ENCODE assay signal across 28 cellular contexts in the genomic region with DNA sequence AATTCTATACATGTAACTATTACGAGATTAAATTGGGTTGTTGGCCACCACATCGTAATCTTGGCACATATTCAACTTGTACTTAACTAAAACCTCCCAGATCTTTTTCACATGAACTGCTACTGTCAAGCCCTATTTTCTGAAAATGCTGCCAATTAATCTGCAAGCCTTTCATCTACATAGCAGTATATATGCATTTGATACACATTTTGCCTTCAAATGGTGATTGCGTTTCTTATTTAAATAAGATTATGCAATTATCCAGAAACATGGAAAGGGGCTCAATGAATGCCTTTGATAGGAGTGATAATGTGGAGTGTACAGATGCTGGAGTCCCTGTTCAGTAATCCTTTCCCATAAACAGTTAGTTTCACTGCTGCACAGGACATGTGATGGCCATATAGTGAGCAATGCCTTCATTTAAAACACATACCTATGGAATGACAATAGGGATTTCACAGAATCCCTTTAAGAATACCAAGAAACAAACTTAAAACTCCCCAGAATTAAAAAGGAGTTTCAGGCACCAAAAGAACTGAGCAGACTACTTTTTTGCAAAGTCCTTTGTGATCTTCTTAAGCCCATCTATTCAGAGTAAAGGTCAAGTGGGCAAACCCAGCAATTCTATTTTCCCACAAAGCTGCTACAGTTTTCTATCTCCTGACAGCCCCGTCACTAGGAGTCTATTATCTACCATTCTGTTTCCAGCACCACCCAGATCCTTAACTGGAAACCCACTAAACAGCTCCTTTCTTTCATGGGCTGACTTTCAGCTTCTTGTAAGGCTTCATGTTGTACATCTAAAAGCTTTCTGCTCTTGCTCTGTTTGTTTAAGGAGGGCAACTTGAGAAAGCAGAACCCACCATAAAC.
A peak's percentile ranks its signal among the peaks of the same experiment; 100 is the strongest.
DNase-seq lines count a peak whose midpoint lies in the region; ATAC-seq, FAIRE-seq and TF ChIP-seq lines count a peak whose summit lies in the region.
"Had no signal": no experiment of that assay in that cellular context is flagged by ENCODE, and none has a peak within 500 bp of the region (broad histone marks: within the 10 kb centered on the region; RNA-seq: fewer than 3 reads in every experiment).

No MANE protein-coding gene starts in this region.

- DNase-seq in NCI-H82 (lab: John Stamatoyannopoulos, UW) (peak; percentile 59), caudate nucleus (lab: John Stamatoyannopoulos, UW) (no peak), mesothelial cell of epicardium (ENCODE audit: low spot score in 2 of 2, unreplicated experiment in 2 of 2) (no peak), D721Med (ENCODE audit: insufficient read length, low spot score) (no peak)
- DNase-seq in activated T-cell treated with anti-CD3 and anti-CD28 coated beads, Interleukin-2, amount 50 U/mL, for 24 hours, result no peak
- DNase-seq: activated CD4-positive, alpha-beta T cell treated with anti-CD3 and anti-CD28 coated beads for 36 hours; activated naive CD4-positive, alpha-beta T cell treated with anti-CD3 and anti-CD28 coated beads, Interleukin-2, amount 50 U/mL, for 16 hours; activated T-cell treated with anti-CD3 and anti-CD28 coated beads, Interleukin-2, amount 50 U/mL, for 1 hour; amygdala; kidney glomerular epithelial cell; naive B cell; NCI-H1092 treated with DMSO at 0.1 percent for 48 hours; NCI-H187 treated with DMSO at 0.1 percent for 48 hours; NCI-H345; NCI-H774; right cardiac atrium; SHP77 treated with DMSO at 0.1 percent for 48 hours; stimulated activated CD4-positive, alpha-beta T cell treated with anti-CD3 and anti-CD28 coated beads, Interleukin-4, amount 100 ng/mL, for 1 hour; stimulated activated naive CD4-positive, alpha-beta T cell; T-helper 1 cell had no signal

- H3K27me3 Mint-ChIP-seq in mesothelial cell of epicardium (ENCODE audit: low read depth), result no peaks in the 10 kb centered on the region
- no peaks in the 10 kb centered on the region for H3K27me3 Mint-ChIP-seq in activated T-cell treated with anti-CD3 and anti-CD28 coated beads, Interleukin-2, amount 50 U/mL, for 24 hours
- H3K27me3 Mint-ChIP-seq: activated CD4-positive, alpha-beta T cell treated with anti-CD3 and anti-CD28 coated beads for 36 hours; IgD-negative memory B cell; memory B cell; naive B cell had no signal

- H3K9me3 Mint-ChIP-seq in mesothelial cell of epicardium, result no peaks in the 10 kb centered on the region
- no peaks in the 10 kb centered on the region for H3K9me3 Mint-ChIP-seq in activated T-cell treated with anti-CD3 and anti-CD28 coated beads, Interleukin-2, amount 50 U/mL, for 24 hours

- ATAC-seq in GM21717 (IDR thresholded peaks at IDR 0.05; ENCODE audit: unreplicated experiment) (no peak), HG02938 (IDR thresholded peaks at IDR 0.05; ENCODE audit: unreplicated experiment) (no peak)
- ATAC-seq: activated CD4-positive, alpha-beta T cell treated with anti-CD3 and anti-CD28 coated beads for 36 hours; right cardiac atrium had no signal

- peaks cover 22% of the 10 kb centered on the region for H3K36me3 Mint-ChIP-seq in mesothelial cell of epicardium
- no peaks in the 10 kb centered on the region for H3K36me3 Mint-ChIP-seq in activated T-cell treated with anti-CD3 and anti-CD28 coated beads, Interleukin-2, amount 50 U/mL, for 24 hours (ENCODE audit: low read depth)
- H3K36me3 Mint-ChIP-seq: IgD-negative memory B cell, memory B cell, naive B cell had no signal

- H3K27ac Mint-ChIP-seq in mesothelial cell of epicardium, result peak overlapping the region; percentile 43
- no peak overlapping the region for H3K27ac Mint-ChIP-seq in activated T-cell treated with anti-CD3 and anti-CD28 coated beads, Interleukin-2, amount 50 U/mL, for 24 hours
- H3K27ac Mint-ChIP-seq: activated CD4-positive, alpha-beta T cell treated with anti-CD3 and anti-CD28 coated beads for 36 hours; IgD-negative memory B cell; memory B cell; naive B cell had no signal

- peak overlapping the region; percentile 3 for H3K27ac ChIP-seq in caudate nucleus (ENCODE audit: low read depth, low read length)
- H3K27ac ChIP-seq: BLaER1 treated with 17β-estradiol and CSF1 and Interleukin-3, amounts not matched to agents 10 nM and 100 nM; thoracic aorta had no signal

- TF ChIP-seq CTCF in mesothelial cell of epicardium (IDR thresholded peaks at IDR 0.05; ENCODE audit: unreplicated experiment) (no peak), D721Med (IDR thresholded peaks at IDR 0.05; ENCODE audit: insufficient read depth, missing control alignments) (no peak)

- peaks cover 44% of the 10 kb centered on the region for H3K4me1 Mint-ChIP-seq in mesothelial cell of epicardium
- H3K4me1 Mint-ChIP-seq in activated T-cell treated with anti-CD3 and anti-CD28 coated beads, Interleukin-2, amount 50 U/mL, for 24 hours (ENCODE audit: low read depth), result peaks cover 3% of the 10 kb centered on the region
- H3K4me1 Mint-ChIP-seq: activated CD4-positive, alpha-beta T cell treated with anti-CD3 and anti-CD28 coated beads for 36 hours; IgD-negative memory B cell; memory B cell; naive B cell had no signal

- H3K4me3 Mint-ChIP-seq in mesothelial cell of epicardium, result no peak overlapping the region
- no peak overlapping the region for H3K4me3 Mint-ChIP-seq in activated T-cell treated with anti-CD3 and anti-CD28 coated beads, Interleukin-2, amount 50 U/mL, for 24 hours
- H3K4me3 Mint-ChIP-seq: activated CD4-positive, alpha-beta T cell treated with anti-CD3 and anti-CD28 coated beads for 36 hours; IgD-negative memory B cell; memory B cell; naive B cell had no signal

- FAIRE-seq in A204.1 (lab: Jason Lieb, UNC) (peak; percentile 82), D721Med (lab: Jason Lieb, UNC) (no peak)
- FAIRE-seq: GM19239 had no signal
